Comparison of ENCODE assay signal across 24 cellular contexts in the genomic region with DNA sequence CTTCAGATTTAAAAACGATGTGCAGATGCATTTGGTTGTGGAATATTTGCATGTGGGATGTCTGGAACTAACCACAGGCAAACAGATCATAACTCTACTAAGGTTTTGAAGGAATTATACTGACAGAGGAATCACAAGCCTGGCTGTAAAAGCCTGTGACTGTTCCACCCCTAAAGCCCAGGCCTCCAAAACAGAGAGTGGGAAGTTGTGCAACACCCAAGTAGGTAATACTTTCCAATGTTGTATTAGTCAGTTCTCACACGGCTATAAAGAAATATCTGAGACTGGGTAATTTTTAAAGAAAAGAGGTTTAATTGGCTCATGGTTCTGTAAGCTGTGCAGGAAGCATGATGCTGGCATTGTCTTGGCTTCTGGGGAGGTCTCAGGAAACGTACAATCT.
DNase-seq lines count a peak whose midpoint lies in the region; ATAC-seq and TF ChIP-seq lines count a peak whose summit lies in the region.
"Had no signal": no experiment of that assay in that cellular context is flagged by ENCODE, and none has a peak within 500 bp of the region (broad histone marks: within the 10 kb centered on the region; RNA-seq: fewer than 3 reads in every experiment).

No MANE protein-coding gene starts in this region.

- peaks cover 20% of the 10 kb centered on the region for H3K27me3 ChIP-seq in upper lobe of right lung
- H3K27me3 ChIP-seq: testis had no signal

- no peak overlapping the region for H3K4me3 ChIP-seq in fibroblast of mammary gland (ENCODE audit: control insufficient read depth, low read depth, low read length)
- H3K4me3 ChIP-seq in upper lobe of right lung: no peak overlapping the region
- H3K4me3 ChIP-seq: MG63, SJSA1, testis had no signal

- peak; percentile 46 for ATAC-seq in activated naive CD8-positive, alpha-beta T cell treated with anti-CD3 and anti-CD28 coated beads, Interleukin-2, amount 50 U/mL, for 24 hours
- ATAC-seq in upper lobe of right lung (peak; percentile 44), T-cell (replicated peaks in 1 of 4) (no peak), GM21367 (IDR thresholded peaks at IDR 0.05; ENCODE audit: unreplicated experiment) (no peak)
- ATAC-seq: CD8-positive, alpha-beta T cell; left cardiac atrium had no signal

- no peaks in the 10 kb centered on the region for H3K36me3 ChIP-seq in upper lobe of right lung
- H3K36me3 ChIP-seq: MG63, SJSA1 had no signal

- no peak for DNase-seq in activated naive CD8-positive, alpha-beta T cell treated with anti-CD3 and anti-CD28 coated beads, Interleukin-2, amount 50 U/mL, for 24 hours
- DNase-seq in activated naive CD8-positive, alpha-beta T cell treated with anti-CD3 and anti-CD28 coated beads for 36 hours: no peak
- DNase-seq in NCI-H526 (lab: John Stamatoyannopoulos, UW) (peak; percentile 9 to 32), fibroblast of mammary gland (ENCODE audit: low read depth) (peak; percentile 23), upper lobe of right lung (no peak), T-cell (no peak)
- DNase-seq in central memory CD4-positive, alpha-beta T cell: no peak
- DNase-seq: activated CD4-positive, alpha-beta T cell treated with anti-CD3 and anti-CD28 coated beads, Interleukin-2, amount 50 U/mL, for 4 hours; activated T-cell treated with anti-CD3 and anti-CD28 coated beads, Interleukin-2, amount 50 U/mL, for 48 hours; CD8-positive, alpha-beta T cell; KG1; left cardiac atrium; MG63; NCI-H1436; NCI-H2081; NCI-H2227 treated with DMSO at 0.1 percent for 48 hours; stimulated activated CD4-positive, alpha-beta T cell treated with anti-CD3 and anti-CD28 coated beads, Interleukin-1b, Interleukin-23, amount 100 ng/mL, for 48 hours; stimulated activated naive CD4-positive, alpha-beta T cell treated with Interleukin-2 at 50 U/mL for 16 hours; testis had no signal

- H3K4me3 Mint-ChIP-seq in activated naive CD8-positive, alpha-beta T cell treated with anti-CD3 and anti-CD28 coated beads, Interleukin-2, amount 50 U/mL, for 24 hours: no peak overlapping the region
- H3K4me3 Mint-ChIP-seq in activated naive CD8-positive, alpha-beta T cell treated with anti-CD3 and anti-CD28 coated beads for 36 hours: no peak overlapping the region
- no peak overlapping the region for H3K4me3 Mint-ChIP-seq in T-cell
- H3K4me3 Mint-ChIP-seq: CD8-positive, alpha-beta T cell; central memory CD8-positive, alpha-beta T cell; dendritic cell treated with granulocyte-macrophage colony-stimulating factor and Interleukin-4, amounts not matched to agents 40 ng/mL and 50 ng/mL, for 4 days; T-helper 1 cell treated with Interleukin-12 subunit alpha and Interleukin-12 subunit beta and Interleukin-4 antibody, amounts not matched to agents 30 μg/mL and 1 μg/mL, for 36 hours had no signal

- CTCF ChIA-PET in T-cell (lab: Charles Lee): no interaction called here

- H3K27ac ChIP-seq in upper lobe of right lung: no peak overlapping the region
- H3K27ac ChIP-seq: SJSA1, testis had no signal

- H3K27me3 Mint-ChIP-seq in activated naive CD8-positive, alpha-beta T cell treated with anti-CD3 and anti-CD28 coated beads, Interleukin-2, amount 50 U/mL, for 24 hours: peaks cover 5% of the 10 kb centered on the region
- H3K27me3 Mint-ChIP-seq in activated naive CD8-positive, alpha-beta T cell treated with anti-CD3 and anti-CD28 coated beads for 36 hours: peaks cover 8% of the 10 kb centered on the region
- H3K27me3 Mint-ChIP-seq in T-cell: peaks cover 18 to 31% of the 10 kb centered on the region in 2 donors

- no peaks in the 10 kb centered on the region for H3K4me1 ChIP-seq in upper lobe of right lung
- H3K4me1 ChIP-seq: SJSA1, testis had no signal

- POLR2A ChIA-PET in T-cell (lab: Charles Lee): no interaction called here

- no peaks in the 10 kb centered on the region for H3K36me3 Mint-ChIP-seq in activated naive CD8-positive, alpha-beta T cell treated with anti-CD3 and anti-CD28 coated beads, Interleukin-2, amount 50 U/mL, for 24 hours (ENCODE audit: low read depth)
- H3K36me3 Mint-ChIP-seq in activated naive CD8-positive, alpha-beta T cell treated with anti-CD3 and anti-CD28 coated beads for 36 hours: no peaks in the 10 kb centered on the region
- no peaks in the 10 kb centered on the region for H3K36me3 Mint-ChIP-seq in T-cell
- H3K36me3 Mint-ChIP-seq: CD8-positive, alpha-beta T cell had no signal

- TF ChIP-seq CTCF in fibroblast of mammary gland (conservative IDR thresholded peaks at IDR 0.05; ENCODE audit: control insufficient read depth, insufficient read depth, low read depth, low read length) (no peak), upper lobe of right lung (IDR thresholded peaks at IDR 0.05) (no peak)

- H3K4me1 Mint-ChIP-seq in activated naive CD8-positive, alpha-beta T cell treated with anti-CD3 and anti-CD28 coated beads, Interleukin-2, amount 50 U/mL, for 24 hours: peaks cover 2% of the 10 kb centered on the region
- peaks cover 2% of the 10 kb centered on the region for H3K4me1 Mint-ChIP-seq in activated naive CD8-positive, alpha-beta T cell treated with anti-CD3 and anti-CD28 coated beads for 36 hours
- peaks cover 0 to 2% (median 0%) of the 10 kb centered on the region in 3 donors for H3K4me1 Mint-ChIP-seq in T-cell
- H3K4me1 Mint-ChIP-seq: central memory CD8-positive, alpha-beta T cell had no signal

- H3K9me3 Mint-ChIP-seq in activated naive CD8-positive, alpha-beta T cell treated with anti-CD3 and anti-CD28 coated beads, Interleukin-2, amount 50 U/mL, for 24 hours: no peaks in the 10 kb centered on the region
- H3K9me3 Mint-ChIP-seq in activated naive CD8-positive, alpha-beta T cell treated with anti-CD3 and anti-CD28 coated beads for 36 hours: no peaks in the 10 kb centered on the region
- no peaks in the 10 kb centered on the region for H3K9me3 Mint-ChIP-seq in T-cell
- H3K9me3 Mint-ChIP-seq: CD8-positive, alpha-beta T cell; central memory CD8-positive, alpha-beta T cell; dendritic cell treated with granulocyte-macrophage colony-stimulating factor and Interleukin-4, amounts not matched to agents 40 ng/mL and 50 ng/mL, for 4 days; T-helper 1 cell treated with Interleukin-12 subunit alpha and Interleukin-12 subunit beta and Interleukin-4 antibody, amounts not matched to agents 30 μg/mL and 1 μg/mL, for 36 hours had no signal

- intact Hi-C loops in upper lobe of right lung (cut with DNase I): no loop called here

- no peak overlapping the region for H3K27ac Mint-ChIP-seq in activated naive CD8-positive, alpha-beta T cell treated with anti-CD3 and anti-CD28 coated beads, Interleukin-2, amount 50 U/mL, for 24 hours
- no peak overlapping the region for H3K27ac Mint-ChIP-seq in activated naive CD8-positive, alpha-beta T cell treated with anti-CD3 and anti-CD28 coated beads for 36 hours
- H3K27ac Mint-ChIP-seq in T-cell: no peak overlapping the region
- H3K27ac Mint-ChIP-seq: CD8-positive, alpha-beta T cell; dendritic cell treated with granulocyte-macrophage colony-stimulating factor and Interleukin-4, amounts not matched to agents 40 ng/mL and 50 ng/mL, for 4 days; T-helper 1 cell treated with Interleukin-12 subunit alpha and Interleukin-12 subunit beta and Interleukin-4 antibody, amounts not matched to agents 30 μg/mL and 1 μg/mL, for 36 hours had no signal

- H3K9me3 ChIP-seq in upper lobe of right lung: no peaks in the 10 kb centered on the region
- H3K9me3 ChIP-seq: MG63, SJSA1, testis had no signal

Comparison
In these comparisons a context has a peak if more than half of its experiments do, and no peak if none do; other contexts are left out.
1. ATAC-seq: peak in activated naive CD8-positive, alpha-beta T cell treated with anti-CD3 and anti-CD28 coated beads, Interleukin-2, amount 50 U/mL, for 24 hours (single experiment) and upper lobe of right lung (single experiment); none in T-cell (0 of 4) and GM21367 (single experiment).
2. DNase-seq: peak in NCI-H526 (2 of 2) and fibroblast of mammary gland (single experiment); none in activated naive CD8-positive, alpha-beta T cell treated with anti-CD3 and anti-CD28 coated beads, Interleukin-2, amount 50 U/mL, for 24 hours (single experiment), activated naive CD8-positive, alpha-beta T cell treated with anti-CD3 and anti-CD28 coated beads for 36 hours (single experiment), upper lobe of right lung (single experiment), T-cell (0 of 34) and central memory CD4-positive, alpha-beta T cell (single experiment).